29 cellular contexts compared by ENCODE assay signal in the genomic region with DNA sequence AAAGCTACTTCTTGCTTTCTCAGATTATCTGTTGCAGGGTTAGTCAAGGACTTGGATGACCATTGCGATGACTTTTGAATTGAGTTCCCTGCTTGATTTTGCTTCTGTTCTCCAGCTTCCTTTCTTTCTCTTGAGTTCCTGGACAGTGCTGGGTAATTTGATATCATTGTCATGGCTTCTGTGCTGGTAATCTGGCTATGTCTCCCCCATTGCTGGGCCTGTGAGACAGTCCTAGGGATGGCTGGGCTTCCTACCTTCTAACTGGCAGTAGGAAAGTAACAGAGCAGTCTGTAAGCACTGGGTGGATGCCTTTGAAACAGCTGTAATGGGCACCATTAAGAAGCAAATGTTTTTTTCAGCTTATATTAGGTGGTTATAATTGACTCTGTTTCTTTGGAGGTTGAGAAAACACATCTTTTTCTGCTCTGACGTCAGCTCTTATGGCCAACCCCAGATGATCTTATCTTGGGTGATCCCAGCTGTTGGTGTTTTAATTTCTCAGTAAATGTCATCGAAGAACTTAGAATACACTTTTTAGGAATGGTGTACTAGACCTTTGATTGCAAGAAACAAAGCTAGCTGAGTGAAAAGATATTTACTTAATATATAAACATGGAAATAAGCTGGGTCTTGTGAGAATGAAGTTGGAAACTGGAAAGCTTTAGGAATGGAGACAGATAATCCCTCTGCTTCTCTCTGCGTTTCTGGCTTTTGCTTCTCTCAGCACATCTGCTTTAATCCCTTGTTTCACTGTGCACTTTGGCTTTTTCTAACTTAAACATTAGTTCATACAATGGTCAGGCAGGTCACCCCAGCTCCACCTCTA.
"Had no signal": no experiment of that assay in that cellular context is flagged by ENCODE, and none has a peak within 500 bp of the region (broad histone marks: within the 10 kb centered on the region; RNA-seq: fewer than 3 reads in every experiment).

No MANE protein-coding gene starts in this region.

- DNase-seq: activated B cell treated with CpG ODN at 0.5 μM for 24 hours; activated CD4-positive, alpha-beta T cell treated with anti-CD3 and anti-CD28 coated beads, Interleukin-2, amount 50 U/mL, for 1 hour; activated CD8-positive, alpha-beta T cell treated with anti-CD3 and anti-CD28 coated beads for 36 hours; activated naive CD4-positive, alpha-beta T cell; activated T-cell treated with anti-CD3 and anti-CD28 coated beads, Interleukin-2, amount 50 U/mL, for 4 hours; aorta; body of pancreas; cerebellar nuclear complex; colonic mucosa; dorsolateral prefrontal cortex; effector memory CD4-positive, alpha-beta T cell; hypothalamus; immature natural killer cell; kidney; left colon; posterior cingulate gyrus; right cardiac atrium; stimulated activated CD4-positive, alpha-beta T cell treated with anti-CD3 and anti-CD28 coated beads, Interleukin-12 subunit alpha, Interleukin-12 subunit beta, amount 100 ng/mL, for 4 hours; stimulated activated CD4-positive, alpha-beta T cell treated with anti-CD3 and anti-CD28 coated beads, Interleukin-4, amount 100 ng/mL, for 1 hour; stimulated activated naive CD8-positive, alpha-beta T cell treated with anti-CD3 and anti-CD28 coated beads, Interleukin-15, Interleukin-2, amounts not matched to agents 100 U/mL and 50 U/mL, for 24 hours; substantia nigra; T-helper 1 cell had no signal

- H3K27ac ChIP-seq: body of pancreas, cardiac muscle cell, colonic mucosa, dorsolateral prefrontal cortex, gastroesophageal sphincter had no signal

- ATAC-seq: activated CD8-positive, alpha-beta T cell treated with anti-CD3 and anti-CD28 coated beads for 36 hours; activated naive CD4-positive, alpha-beta T cell treated with anti-CD3 and anti-CD28 coated beads, Interleukin-2, amount 50 U/mL, for 72 hours; activated T-cell treated with anti-CD3 and anti-CD28 coated beads, Interleukin-2, amount 50 U/mL, for 4 hours; body of pancreas; gastroesophageal sphincter; left colon; natural killer cell treated with Interleukin-12 subunit alpha and Interleukin-12 subunit beta and Interleukin-15 and Interleukin-18, amount 100 ng/mL, for 72 hours; stimulated activated naive CD8-positive, alpha-beta T cell treated with anti-CD3 and anti-CD28 coated beads, Interleukin-15, Interleukin-2, amounts not matched to agents 100 U/mL and 50 U/mL, for 24 hours had no signal

- H3K36me3 Mint-ChIP-seq: activated naive CD4-positive, alpha-beta T cell treated with anti-CD3 and anti-CD28 coated beads, Interleukin-2, amount 50 U/mL, for 72 hours; immature natural killer cell; natural killer cell treated with Interleukin-12 subunit alpha and Interleukin-12 subunit beta and Interleukin-15 and Interleukin-18, amount 100 ng/mL, for 72 hours; type B pancreatic cell had no signal

- H3K27me3 ChIP-seq: body of pancreas, cardiac muscle cell, colonic mucosa, gastroesophageal sphincter had no signal

- H3K9me3 ChIP-seq: body of pancreas, colonic mucosa, gastroesophageal sphincter had no signal

- H3K36me3 ChIP-seq: cardiac muscle cell, colonic mucosa, gastroesophageal sphincter had no signal

- H3K9me3 Mint-ChIP-seq: activated B cell treated with CpG ODN at 0.5 μM for 24 hours; activated CD8-positive, alpha-beta T cell treated with anti-CD3 and anti-CD28 coated beads for 36 hours; activated naive CD4-positive, alpha-beta T cell treated with anti-CD3 and anti-CD28 coated beads, Interleukin-2, amount 50 U/mL, for 72 hours; activated T-cell treated with anti-CD3 and anti-CD28 coated beads, Interleukin-2, amount 50 U/mL, for 4 hours; activated T-helper 2 cell treated with anti-CD3 and anti-CD28 coated beads, Interferon-gamma antibody, Interleukin-2, Interleukin-4, amounts not matched to agents 10 μg/mL and 5 μg/mL and 100 μg/mL, durations not matched to agents 14 hours and 24 hours and 36 hours; immature natural killer cell; natural killer cell treated with Interleukin-12 subunit alpha and Interleukin-12 subunit beta and Interleukin-15 and Interleukin-18, amount 100 ng/mL, for 72 hours; T-helper 2 cell treated with Interferon-gamma antibody and Interleukin-4, amounts not matched to agents 5 μg/mL and 100 μg/mL, for 36 hours; type B pancreatic cell had no signal

- H3K4me3 ChIP-seq: body of pancreas, cardiac muscle cell, colonic mucosa, dorsolateral prefrontal cortex, gastroesophageal sphincter had no signal

- H3K27me3 Mint-ChIP-seq: activated B cell treated with CpG ODN at 0.5 μM for 24 hours; activated CD8-positive, alpha-beta T cell treated with anti-CD3 and anti-CD28 coated beads for 36 hours; natural killer cell treated with Interleukin-12 subunit alpha and Interleukin-12 subunit beta and Interleukin-15 and Interleukin-18, amount 100 ng/mL, for 72 hours had no signal

- H3K4me1 Mint-ChIP-seq: activated B cell treated with CpG ODN at 0.5 μM for 24 hours had no signal

- H3K4me3 Mint-ChIP-seq: activated B cell treated with CpG ODN at 0.5 μM for 24 hours; activated CD8-positive, alpha-beta T cell treated with anti-CD3 and anti-CD28 coated beads for 36 hours; activated T-cell treated with anti-CD3 and anti-CD28 coated beads, Interleukin-2, amount 50 U/mL, for 4 hours; immature natural killer cell; natural killer cell treated with Interleukin-12 subunit alpha and Interleukin-12 subunit beta and Interleukin-15 and Interleukin-18, amount 100 ng/mL, for 72 hours; T-helper 2 cell treated with Interferon-gamma antibody and Interleukin-4, amounts not matched to agents 5 μg/mL and 100 μg/mL, for 36 hours; type B pancreatic cell had no signal

- H3K27ac Mint-ChIP-seq: activated B cell treated with CpG ODN at 0.5 μM for 24 hours; activated CD8-positive, alpha-beta T cell treated with anti-CD3 and anti-CD28 coated beads for 36 hours; activated naive CD4-positive, alpha-beta T cell treated with anti-CD3 and anti-CD28 coated beads, Interleukin-2, amount 50 U/mL, for 72 hours; activated T-helper 2 cell treated with anti-CD3 and anti-CD28 coated beads, Interferon-gamma antibody, Interleukin-2, Interleukin-4, amounts not matched to agents 10 μg/mL and 5 μg/mL and 100 μg/mL, durations not matched to agents 14 hours and 24 hours and 36 hours; immature natural killer cell; natural killer cell treated with Interleukin-12 subunit alpha and Interleukin-12 subunit beta and Interleukin-15 and Interleukin-18, amount 100 ng/mL, for 72 hours; T-helper 2 cell treated with Interferon-gamma antibody and Interleukin-4, amounts not matched to agents 5 μg/mL and 100 μg/mL, for 36 hours; type B pancreatic cell had no signal

- H3K4me1 ChIP-seq: body of pancreas, colonic mucosa had no signal
